Comparison of ENCODE assay signal across 17 cellular contexts in genomic region chrX:120736989-120737388, GRCh38.
DNase-seq lines count a peak whose midpoint lies in the region; ATAC-seq, FAIRE-seq and TF ChIP-seq lines count a peak whose summit lies in the region.
"Had no signal": no experiment of that assay in that cellular context is flagged by ENCODE, and none has a peak within 500 bp of the region (broad histone marks: within the 10 kb centered on the region; RNA-seq: fewer than 3 reads in every experiment).

No MANE protein-coding gene starts in this region.

- TF ChIP-seq CTCF in bronchial epithelial cell (IDR thresholded peaks at IDR 0.05; ENCODE audit: insufficient read depth, low read length, severe bottlenecking): no peak

- FAIRE-seq in bronchial epithelial cell (lab: Jason Lieb, UNC) (no peak), HTR-8/SVneo (lab: Jason Lieb, UNC) (no peak)
- FAIRE-seq: islet of Langerhans had no signal

- peak overlapping the region; percentile 50 for H3K27ac Mint-ChIP-seq in activated T-cell treated with anti-CD3 and anti-CD28 coated beads, Interleukin-2, amount 50 U/mL, for 24 hours
- H3K27ac Mint-ChIP-seq: effector memory CD8-positive, alpha-beta T cell; GM23338 had no signal

- H3K27me3 Mint-ChIP-seq in activated T-cell treated with anti-CD3 and anti-CD28 coated beads, Interleukin-2, amount 50 U/mL, for 24 hours: peaks cover 12% of the 10 kb centered on the region

- no peaks in the 10 kb centered on the region for H3K9me3 Mint-ChIP-seq in activated T-cell treated with anti-CD3 and anti-CD28 coated beads, Interleukin-2, amount 50 U/mL, for 24 hours
- H3K9me3 Mint-ChIP-seq: effector memory CD8-positive, alpha-beta T cell; GM23338 had no signal

- no peak overlapping the region for H3K4me3 Mint-ChIP-seq in activated T-cell treated with anti-CD3 and anti-CD28 coated beads, Interleukin-2, amount 50 U/mL, for 24 hours
- H3K4me3 Mint-ChIP-seq: effector memory CD8-positive, alpha-beta T cell; GM23338 had no signal

- H3K4me3 ChIP-seq in bronchial epithelial cell (ENCODE audit: low read depth, low read length): no peak overlapping the region
- H3K4me3 ChIP-seq: GM23338 had no signal

- no peaks in the 10 kb centered on the region for H3K36me3 ChIP-seq in bronchial epithelial cell (ENCODE audit: control insufficient read depth, insufficient read depth, low read length)

- DNase-seq in activated T-cell treated with anti-CD3 and anti-CD28 coated beads, Interleukin-2, amount 50 U/mL, for 24 hours: no peak
- no peak for DNase-seq in activated T-cell treated with anti-CD3 and anti-CD28 coated beads, Interleukin-2, amount 50 U/mL, for 1 hour
- DNase-seq in NCI-H226: peak; percentile 62
- DNase-seq in bronchial epithelial cell (ENCODE audit: low read depth): peak; percentile 83
- DNase-seq in stimulated activated naive CD8-positive, alpha-beta T cell treated with anti-CD3 and anti-CD28 coated beads, Interleukin-15, Interleukin-2, amounts not matched to agents 100 U/mL and 50 U/mL, for 24 hours: no peak
- DNase-seq in HTR-8/SVneo (ENCODE audit: insufficient read length, low spot score): no peak
- DNase-seq: Calu3; effector memory CD8-positive, alpha-beta T cell; NCI-H1436 treated with DMSO at 0.1 percent for 48 hours; NCI-H446 treated with DMSO at 0.1 percent for 48 hours; OCI-M1; stimulated activated CD4-positive, alpha-beta T cell treated with anti-CD3 and anti-CD28 coated beads, Interleukin-4, amount 100 ng/mL, for 4 hours had no signal

- ATAC-seq in stimulated activated naive CD8-positive, alpha-beta T cell treated with anti-CD3 and anti-CD28 coated beads, Interleukin-15, Interleukin-2, amounts not matched to agents 100 U/mL and 50 U/mL, for 24 hours: peak; percentile 93
- ATAC-seq in GM18858 (IDR thresholded peaks at IDR 0.05; ENCODE audit: unreplicated experiment) (no peak), GM18909 (IDR thresholded peaks at IDR 0.05; ENCODE audit: poor library complexity, unreplicated experiment) (no peak)
- ATAC-seq: effector memory CD8-positive, alpha-beta T cell; GM23338; sciatic nerve had no signal

- H3K27me3 ChIP-seq in bronchial epithelial cell (ENCODE audit: control insufficient read depth, insufficient read depth, low read length): no peaks in the 10 kb centered on the region

- H3K4me1 Mint-ChIP-seq in activated T-cell treated with anti-CD3 and anti-CD28 coated beads, Interleukin-2, amount 50 U/mL, for 24 hours (ENCODE audit: low read depth): peaks cover 24% of the 10 kb centered on the region

- H3K36me3 Mint-ChIP-seq in activated T-cell treated with anti-CD3 and anti-CD28 coated beads, Interleukin-2, amount 50 U/mL, for 24 hours (ENCODE audit: low read depth): no peaks in the 10 kb centered on the region

Comparison
In these comparisons a context has a peak if more than half of its experiments do, and no peak if none do; other contexts are left out.
1. DNase-seq: peak in NCI-H226 (single experiment) and bronchial epithelial cell (single experiment); none in activated T-cell treated with anti-CD3 and anti-CD28 coated beads, Interleukin-2, amount 50 U/mL, for 24 hours (single experiment), activated T-cell treated with anti-CD3 and anti-CD28 coated beads, Interleukin-2, amount 50 U/mL, for 1 hour (single experiment), stimulated activated naive CD8-positive, alpha-beta T cell treated with anti-CD3 and anti-CD28 coated beads, Interleukin-15, Interleukin-2, amounts not matched to agents 100 U/mL and 50 U/mL, for 24 hours (single experiment) and HTR-8/SVneo (single experiment).